In genomic region chr11:84234462-84235202, GRCh38 we compare ENCODE assay signal across 21 cellular contexts.
DNase-seq lines count a peak whose midpoint lies in the region; FAIRE-seq and TF ChIP-seq lines count a peak whose summit lies in the region.
"Had no signal": no experiment of that assay in that cellular context is flagged by ENCODE, and none has a peak within 500 bp of the region (broad histone marks: within the 10 kb centered on the region; RNA-seq: fewer than 3 reads in every experiment).

No MANE protein-coding gene starts in this region.

- TF ChIP-seq POLR2A in tibial nerve (IDR thresholded peaks at IDR 0.05): no peak

- no peak overlapping the region for H2AK5ac ChIP-seq in H9 (ENCODE audit: insufficient read length, low read length)

- H3K27ac ChIP-seq in H9 (ENCODE audit: insufficient read length, low read depth, low read length): no peak overlapping the region
- no peak overlapping the region for H3K27ac ChIP-seq in endodermal cell (ENCODE audit: low read depth, low read length)
- peak overlapping the region; percentile 39 for H3K27ac ChIP-seq in parathyroid adenoma
- H3K27ac ChIP-seq in tibial nerve: no peak overlapping the region

- H3K56ac ChIP-seq in H9 (ENCODE audit: insufficient read length, low read depth, low read length): no peak overlapping the region

- H3T11ph ChIP-seq in H9 (ENCODE audit: low read length): no peak overlapping the region

- H4K5ac ChIP-seq in H9 (ENCODE audit: insufficient read length, low read depth, low read length): no peak overlapping the region

- H3K18ac ChIP-seq in H9 (ENCODE audit: insufficient read length, low read depth, low read length): no peak overlapping the region

- peaks cover 18 to 20% of the 10 kb centered on the region in 2 experiments for H3K4me1 Mint-ChIP-seq in H9
- peaks cover 20% of the 10 kb centered on the region for H3K4me1 Mint-ChIP-seq in endodermal cell
- H3K4me1 Mint-ChIP-seq in endothelial cell (ENCODE audit: unreplicated experiment): peaks cover 6% of the 10 kb centered on the region
- H3K4me1 Mint-ChIP-seq: B cell had no signal

- no peak overlapping the region for H3K4ac ChIP-seq in H9 (ENCODE audit: low read depth, low read length)

- H3K27ac Mint-ChIP-seq in H9 (peak overlapping the region; percentile 21 to 91 (median 71); a peak in 6 of 7 replicates), endodermal cell (peak overlapping the region; percentile 89), endothelial cell (ENCODE audit: unreplicated experiment) (no peak overlapping the region)
- H3K27ac Mint-ChIP-seq: B cell had no signal

- no peak overlapping the region for H4K91ac ChIP-seq in H9 (ENCODE audit: insufficient read length, low read depth, low read length)

- H3K9me3 ChIP-seq in H9 (ENCODE audit: control insufficient read depth, low read depth, low read length): no peaks in the 10 kb centered on the region
- H3K9me3 ChIP-seq in endodermal cell (ENCODE audit: control insufficient read depth, low read length): no peaks in the 10 kb centered on the region
- no peaks in the 10 kb centered on the region for H3K9me3 ChIP-seq in parathyroid adenoma (ENCODE audit: control insufficient read depth, low read length)
- H3K9me3 ChIP-seq in tibial nerve: no peaks in the 10 kb centered on the region
- H3K9me3 ChIP-seq: Caco-2 had no signal

- no peak overlapping the region for H3K14ac ChIP-seq in H9 (ENCODE audit: insufficient read depth, low read length)

- H3K9me3 Mint-ChIP-seq in H9: no peaks in the 10 kb centered on the region
- H3K9me3 Mint-ChIP-seq in endodermal cell: no peaks in the 10 kb centered on the region
- H3K9me3 Mint-ChIP-seq in endothelial cell (ENCODE audit: unreplicated experiment): no peaks in the 10 kb centered on the region

- TF ChIP-seq CTCF in H9 (conservative IDR thresholded peaks at IDR 0.05): no peak
- TF ChIP-seq CTCF in endodermal cell (conservative IDR thresholded peaks at IDR 0.05): no peak
- no peak for TF ChIP-seq CTCF in parathyroid adenoma (IDR thresholded peaks at IDR 0.05)
- TF ChIP-seq CTCF in endothelial cell (IDR thresholded peaks at IDR 0.05; ENCODE audit: unreplicated experiment): no peak
- no peak for TF ChIP-seq CTCF in tibial nerve (IDR thresholded peaks at IDR 0.05)

- no peak overlapping the region for H4K8ac ChIP-seq in H9 (replicated peaks; ENCODE audit: insufficient read length, low read depth, low read length)

- no peak for FAIRE-seq in frontal cortex (lab: Jason Lieb, UNC)
- FAIRE-seq: HepG2 had no signal

- H3K36me3 ChIP-seq in endodermal cell (ENCODE audit: control insufficient read depth, insufficient read depth, low read length) (no peaks in the 10 kb centered on the region), parathyroid adenoma (ENCODE audit: control insufficient read depth, insufficient read depth, low read length) (no peaks in the 10 kb centered on the region), tibial nerve (no peaks in the 10 kb centered on the region)

- no peak overlapping the region for H2BK15ac ChIP-seq in H9 (ENCODE audit: low read depth, low read length)

- H2BK12ac ChIP-seq in H9 (ENCODE audit: insufficient read length, low read depth, low read length): no peak overlapping the region

- H3K36me3 Mint-ChIP-seq in H9 (ENCODE audit: insufficient read depth in 1 of 3, low read depth in 3 of 3) (no peaks in the 10 kb centered on the region), endodermal cell (ENCODE audit: low read depth) (no peaks in the 10 kb centered on the region), endothelial cell (ENCODE audit: low read depth, unreplicated experiment) (no peaks in the 10 kb centered on the region)

- no peak for TF ChIP-seq EP300 in tibial nerve (IDR thresholded peaks at IDR 0.05)

- H3K79me1 ChIP-seq in H9 (ENCODE audit: insufficient read depth, low read depth, low read length, poor library complexity, severe bottlenecking): no peaks in the 10 kb centered on the region

- H3K4me2 ChIP-seq in H9 (ENCODE audit: insufficient read depth, insufficient read length, low read length): no peak overlapping the region
- no peak overlapping the region for H3K4me2 ChIP-seq in parathyroid adenoma (ENCODE audit: low read length)

- no peaks in the 10 kb centered on the region for H3K27me3 ChIP-seq in H9 (ENCODE audit: insufficient read depth, low read length)
- H3K27me3 ChIP-seq in endodermal cell (ENCODE audit: control insufficient read depth, insufficient read depth, low read length, poor library complexity, severe bottlenecking): no peaks in the 10 kb centered on the region
- H3K27me3 ChIP-seq in parathyroid adenoma (ENCODE audit: control insufficient read depth, insufficient read depth, low read length): no peaks in the 10 kb centered on the region
- no peaks in the 10 kb centered on the region for H3K27me3 ChIP-seq in tibial nerve

- no peak overlapping the region for H2BK5ac ChIP-seq in H9 (ENCODE audit: insufficient read length, low read length)

- H2BK120ac ChIP-seq in H9 (ENCODE audit: low read depth, low read length, poor library complexity, severe bottlenecking): no peak overlapping the region

- H3K27me3 Mint-ChIP-seq in H9 (ENCODE audit: low read depth) (no peaks in the 10 kb centered on the region), endodermal cell (ENCODE audit: insufficient read depth) (no peaks in the 10 kb centered on the region), endothelial cell (ENCODE audit: unreplicated experiment) (no peaks in the 10 kb centered on the region)
- H3K27me3 Mint-ChIP-seq: B cell had no signal

- DNase-seq in H9: no peak
- peak; percentile 60 for DNase-seq in endodermal cell
- peak; percentile 23 for DNase-seq in kidney tubule cell (ENCODE audit: low spot score)
- no peak for DNase-seq in endothelial cell (ENCODE audit: low spot score)
- DNase-seq in COR-L47 (lab: John Stamatoyannopoulos, UW): no peak
- DNase-seq in frontal cortex (ENCODE audit: low spot score in 2 of 2): no peak
- DNase-seq in tibial nerve (ENCODE audit: low spot score in 2 of 2): no peak
- DNase-seq: Caco-2, DMS153, GDM1, GOT3, KBM-7, NCI-H1436 treated with DMSO at 0.1 percent for 48 hours, NCI-H2029, NCI-H524 treated with DMSO at 0.1 percent for 48 hours, PC-3, RPMI8226, SHP77 treated with DMSO at 0.1 percent for 48 hours had no signal

- WGBS in H9 (ENCODE audit: extremely low coverage, insufficient read length, low lambda C conversion rate): no CpG with 5 or more reads among the region's 4 CpGs
- 25 to 47% methylated on average over 2 to 4 of the region's 4 CpGs for WGBS in endodermal cell (ENCODE audit: insufficient coverage in 1 of 2, insufficient read length in 1 of 2), 2 experiments
- 52 to 57% methylated on average over 4 of the region's 4 CpGs for WGBS in tibial nerve, 2 donors

- H3K4me1 ChIP-seq in H9 (ENCODE audit: insufficient read depth, low read length): no peaks in the 10 kb centered on the region; the same call in 1 of the 2 replicates
- peaks cover 17% of the 10 kb centered on the region for H3K4me1 ChIP-seq in endodermal cell (ENCODE audit: control insufficient read depth, insufficient read depth, low read length)
- H3K4me1 ChIP-seq in parathyroid adenoma: peaks cover 29% of the 10 kb centered on the region
- no peaks in the 10 kb centered on the region for H3K4me1 ChIP-seq in tibial nerve
- H3K4me1 ChIP-seq: Caco-2 had no signal

- H3K4me3 ChIP-seq in endodermal cell (ENCODE audit: low read length): peak overlapping the region; percentile 26
- H3K4me3 ChIP-seq in parathyroid adenoma (ENCODE audit: low read depth, low read length): no peak overlapping the region
- H3K4me3 ChIP-seq in tibial nerve: no peak overlapping the region

- H3K4me3 Mint-ChIP-seq in H9 (no peak overlapping the region), endodermal cell (no peak overlapping the region), endothelial cell (ENCODE audit: unreplicated experiment) (no peak overlapping the region)
- H3K4me3 Mint-ChIP-seq: B cell had no signal

- H2AFZ ChIP-seq in H9 (ENCODE audit: low read length): no peak overlapping the region
- no peak overlapping the region for H2AFZ ChIP-seq in parathyroid adenoma

- H3K23me2 ChIP-seq in H9 (ENCODE audit: insufficient read length, low read depth, low read length, poor library complexity, severe bottlenecking): no peaks in the 10 kb centered on the region

- no peaks in the 10 kb centered on the region for H4K20me1 ChIP-seq in H9 (ENCODE audit: control insufficient read depth, insufficient read depth, insufficient read length)

- no peak overlapping the region for H3K23ac ChIP-seq in H9 (ENCODE audit: insufficient read length, low read depth, low read length)

- H3K79me2 ChIP-seq in H9 (ENCODE audit: insufficient read depth, low read length): no peaks in the 10 kb centered on the region
- no peaks in the 10 kb centered on the region for H3K79me2 ChIP-seq in parathyroid adenoma

- H3K9ac ChIP-seq in H9 (ENCODE audit: extremely low read depth, insufficient read length, low read length) (no peak overlapping the region), endodermal cell (ENCODE audit: extremely low read depth, low read length, poor library complexity, severe bottlenecking) (no peak overlapping the region), parathyroid adenoma (no peak overlapping the region)

- no peak overlapping the region for H2BK20ac ChIP-seq in H9 (ENCODE audit: low read depth, low read length, poor library complexity, severe bottlenecking)

Comparison
In these comparisons a context has a peak if more than half of its experiments do, and no peak if none do; other contexts are left out.
1. DNase-seq: peak in endodermal cell (single experiment) and kidney tubule cell (single experiment); none in H9 (single experiment), endothelial cell (single experiment), COR-L47 (single experiment), frontal cortex (0 of 2) and tibial nerve (0 of 2).